ENCODE assay signal across 2 cellular contexts in the genomic region with DNA sequence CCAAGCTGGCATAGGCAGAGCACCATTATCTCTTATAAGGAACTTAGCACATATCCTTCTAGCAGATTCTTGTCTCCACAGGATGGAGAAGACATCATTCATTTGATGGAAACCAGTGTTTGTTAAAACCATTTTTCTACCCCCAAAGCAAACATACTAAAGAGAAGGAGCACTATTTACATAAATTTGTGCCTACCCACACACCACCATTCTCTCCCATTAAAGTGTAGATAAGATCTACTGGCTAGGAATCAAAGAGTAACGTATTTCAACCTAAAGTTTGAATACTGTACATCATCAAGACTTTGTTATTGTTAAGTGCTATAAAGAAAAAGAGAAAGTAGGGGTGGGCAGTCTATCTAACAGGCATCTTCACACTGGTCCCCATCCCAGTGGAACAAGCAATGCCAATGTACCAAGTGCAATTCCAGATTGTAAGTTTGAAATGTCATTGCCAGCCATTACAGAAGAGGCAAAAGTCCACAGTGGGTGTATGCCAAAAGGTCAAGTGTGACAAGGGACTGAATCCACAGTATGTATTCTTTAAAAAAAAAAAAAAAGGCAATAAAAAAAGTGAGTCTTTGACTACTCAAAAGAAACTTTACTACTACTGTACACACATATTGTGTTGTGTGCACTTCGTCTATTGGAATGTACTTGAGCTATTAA.
A peak's percentile ranks its signal among the peaks of the same experiment; 100 is the strongest.
TF ChIP-seq lines count a peak whose summit lies in the region.

No MANE protein-coding gene starts in this region.

TF ChIP-seq in liver, 16 proteins besides CTCF, POLR2A, EP300 and RAD21:
- TF ChIP-seq NR2F2 (IDR thresholded peaks at IDR 0.05) (peak; percentile 30), EGR1 (IDR thresholded peaks at IDR 0.05; ENCODE audit: low read depth in 2 of 2) (no peak), FOXA2 (IDR thresholded peaks at IDR 0.05) (peak; percentile 21), JUND (IDR thresholded peaks at IDR 0.05) (peak in 1 of 2 donors; percentile 22), FOXA1 (IDR thresholded peaks at IDR 0.05) (no peak), SP1 (IDR thresholded peaks at IDR 0.05) (peak; percentile 42), HNF4G (IDR thresholded peaks at IDR 0.05) (no peak), RXRA (IDR thresholded peaks at IDR 0.05) (peak; percentile 61 to 64), GABPA (IDR thresholded peaks at IDR 0.05 in 1 of 2, conservative IDR thresholded peaks at IDR 0.05 in 1 of 2) (no peak), TAF1 (conservative IDR thresholded peaks at IDR 0.05) (no peak), HNF4A (conservative IDR thresholded peaks at IDR 0.05) (peak; percentile 87 to 88), YY1 (IDR thresholded peaks at IDR 0.05) (peak; percentile 80)
- TF ChIP-seq, protein P1, sequence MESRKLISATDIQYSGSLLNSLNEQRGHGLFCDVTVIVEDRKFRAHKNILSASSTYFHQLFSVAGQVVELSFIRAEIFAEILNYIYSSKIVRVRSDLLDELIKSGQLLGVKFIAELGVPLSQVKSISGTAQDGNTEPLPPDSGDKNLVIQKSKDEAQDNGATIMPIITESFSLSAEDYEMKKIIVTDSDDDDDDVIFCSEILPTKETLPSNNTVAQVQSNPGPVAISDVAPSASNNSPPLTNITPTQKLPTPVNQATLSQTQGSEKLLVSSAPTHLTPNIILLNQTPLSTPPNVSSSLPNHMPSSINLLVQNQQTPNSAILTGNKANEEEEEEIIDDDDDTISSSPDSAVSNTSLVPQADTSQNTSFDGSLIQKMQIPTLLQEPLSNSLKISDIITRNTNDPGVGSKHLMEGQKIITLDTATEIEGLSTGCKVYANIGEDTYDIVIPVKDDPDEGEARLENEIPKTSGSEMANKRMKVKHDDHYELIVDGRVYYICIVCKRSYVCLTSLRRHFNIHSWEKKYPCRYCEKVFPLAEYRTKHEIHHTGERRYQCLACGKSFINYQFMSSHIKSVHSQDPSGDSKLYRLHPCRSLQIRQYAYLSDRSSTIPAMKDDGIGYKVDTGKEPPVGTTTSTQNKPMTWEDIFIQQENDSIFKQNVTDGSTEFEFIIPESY (IDR thresholded peaks at IDR 0.05): no peak
- TF ChIP-seq, protein P2, sequence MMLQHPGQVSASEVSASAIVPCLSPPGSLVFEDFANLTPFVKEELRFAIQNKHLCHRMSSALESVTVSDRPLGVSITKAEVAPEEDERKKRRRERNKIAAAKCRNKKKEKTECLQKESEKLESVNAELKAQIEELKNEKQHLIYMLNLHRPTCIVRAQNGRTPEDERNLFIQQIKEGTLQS (IDR thresholded peaks at IDR 0.05): no peak
- TF ChIP-seq, protein P3, sequence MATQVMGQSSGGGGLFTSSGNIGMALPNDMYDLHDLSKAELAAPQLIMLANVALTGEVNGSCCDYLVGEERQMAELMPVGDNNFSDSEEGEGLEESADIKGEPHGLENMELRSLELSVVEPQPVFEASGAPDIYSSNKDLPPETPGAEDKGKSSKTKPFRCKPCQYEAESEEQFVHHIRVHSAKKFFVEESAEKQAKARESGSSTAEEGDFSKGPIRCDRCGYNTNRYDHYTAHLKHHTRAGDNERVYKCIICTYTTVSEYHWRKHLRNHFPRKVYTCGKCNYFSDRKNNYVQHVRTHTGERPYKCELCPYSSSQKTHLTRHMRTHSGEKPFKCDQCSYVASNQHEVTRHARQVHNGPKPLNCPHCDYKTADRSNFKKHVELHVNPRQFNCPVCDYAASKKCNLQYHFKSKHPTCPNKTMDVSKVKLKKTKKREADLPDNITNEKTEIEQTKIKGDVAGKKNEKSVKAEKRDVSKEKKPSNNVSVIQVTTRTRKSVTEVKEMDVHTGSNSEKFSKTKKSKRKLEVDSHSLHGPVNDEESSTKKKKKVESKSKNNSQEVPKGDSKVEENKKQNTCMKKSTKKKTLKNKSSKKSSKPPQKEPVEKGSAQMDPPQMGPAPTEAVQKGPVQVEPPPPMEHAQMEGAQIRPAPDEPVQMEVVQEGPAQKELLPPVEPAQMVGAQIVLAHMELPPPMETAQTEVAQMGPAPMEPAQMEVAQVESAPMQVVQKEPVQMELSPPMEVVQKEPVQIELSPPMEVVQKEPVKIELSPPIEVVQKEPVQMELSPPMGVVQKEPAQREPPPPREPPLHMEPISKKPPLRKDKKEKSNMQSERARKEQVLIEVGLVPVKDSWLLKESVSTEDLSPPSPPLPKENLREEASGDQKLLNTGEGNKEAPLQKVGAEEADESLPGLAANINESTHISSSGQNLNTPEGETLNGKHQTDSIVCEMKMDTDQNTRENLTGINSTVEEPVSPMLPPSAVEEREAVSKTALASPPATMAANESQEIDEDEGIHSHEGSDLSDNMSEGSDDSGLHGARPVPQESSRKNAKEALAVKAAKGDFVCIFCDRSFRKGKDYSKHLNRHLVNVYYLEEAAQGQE (IDR thresholded peaks at IDR 0.05): no peak
- TF ChIP-seq, protein P4, sequence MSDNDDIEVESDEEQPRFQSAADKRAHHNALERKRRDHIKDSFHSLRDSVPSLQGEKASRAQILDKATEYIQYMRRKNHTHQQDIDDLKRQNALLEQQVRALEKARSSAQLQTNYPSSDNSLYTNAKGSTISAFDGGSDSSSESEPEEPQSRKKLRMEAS (IDR thresholded peaks at IDR 0.05): peak; percentile 2

TF ChIP-seq in HepG2, 621 proteins besides CTCF, POLR2A, EP300 and RAD21:
- TF ChIP-seq HIVEP1 (CRISPR knock-in tag; IDR thresholded peaks at IDR 0.05) (no peak), ZNF557 (CRISPR knock-in tag; IDR thresholded peaks at IDR 0.05) (no peak), ZNF124 (CRISPR knock-in tag; IDR thresholded peaks at IDR 0.05) (no peak), DNMT3B (CRISPR knock-in tag; conservative IDR thresholded peaks at IDR 0.05) (no peak), CHD4 (IDR thresholded peaks at IDR 0.05; ENCODE audit: borderline replicate concordance, low read length) (no peak), MAZ (IDR thresholded peaks at IDR 0.05; ENCODE audit: borderline replicate concordance, low read depth, low read length) (no peak), MAZ (CRISPR knock-in tag; IDR thresholded peaks at IDR 0.05; ENCODE audit: low read depth) (no peak), NFE2L1 (CRISPR knock-in tag; IDR thresholded peaks at IDR 0.05; ENCODE audit: borderline replicate concordance) (no peak), THYN1 (CRISPR knock-in tag; IDR thresholded peaks at IDR 0.05; ENCODE audit: borderline replicate concordance, low read depth) (no peak), ZNF20 (CRISPR knock-in tag; IDR thresholded peaks at IDR 0.05) (no peak), KAT2B (IDR thresholded peaks at IDR 0.05; ENCODE audit: borderline replicate concordance, low read depth, low read length) (no peak), ZNF12 (CRISPR knock-in tag; IDR thresholded peaks at IDR 0.05) (no peak), SALL2 (CRISPR knock-in tag; IDR thresholded peaks at IDR 0.05) (no peak), ZNF75D (CRISPR knock-in tag; IDR thresholded peaks at IDR 0.05; ENCODE audit: borderline replicate concordance) (no peak), NR3C1 (CRISPR knock-in tag; IDR thresholded peaks at IDR 0.05) (no peak)
- TF ChIP-seq, protein P5, sequence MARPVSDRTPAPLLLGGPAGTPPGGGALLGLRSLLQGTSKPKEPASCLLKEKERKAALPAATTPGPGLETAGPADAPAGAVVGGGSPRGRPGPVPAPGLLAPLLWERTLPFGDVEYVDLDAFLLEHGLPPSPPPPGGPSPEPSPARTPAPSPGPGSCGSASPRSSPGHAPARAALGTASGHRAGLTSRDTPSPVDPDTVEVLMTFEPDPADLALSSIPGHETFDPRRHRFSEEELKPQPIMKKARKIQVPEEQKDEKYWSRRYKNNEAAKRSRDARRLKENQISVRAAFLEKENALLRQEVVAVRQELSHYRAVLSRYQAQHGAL (CRISPR knock-in tag; IDR thresholded peaks at IDR 0.05; ENCODE audit: not compliant biosample characterization): no peak
TF ChIP-seq in HepG2: peak in this region for 0.
